ENCODE assay signal across 14 cellular contexts in genomic region chr17:68295086-68295485, GRCh38. TPM values are rescaled to one million over a fixed set of nuclear protein-coding genes. Genes with fewer than 3 reads are reported as not detected.
A peak's percentile ranks its signal among the peaks of the same experiment; 100 is the strongest.
DNase-seq lines count a peak whose midpoint lies in the region; ATAC-seq and TF ChIP-seq lines count a peak whose summit lies in the region.
"Had no signal": no experiment of that assay in that cellular context is flagged by ENCODE, and none has a peak within 500 bp of the region (broad histone marks: within the 10 kb centered on the region; RNA-seq: fewer than 3 reads in every experiment).

No MANE protein-coding gene starts in this region.

- H3K4me3 Mint-ChIP-seq in CD4-positive, alpha-beta T cell, result peak overlapping the region; percentile 70
- no peak overlapping the region for H3K4me3 Mint-ChIP-seq in activated naive CD8-positive, alpha-beta T cell treated with anti-CD3 and anti-CD28 coated beads for 36 hours

- intact Hi-C loops in CD4-positive, alpha-beta T cell (cut with DNase I, micrococcal nuclease), result loop anchor here (5.0 kb wide), 2 partner anchors 52 to 113 kb away; no protein-coding TSS in a partner anchor

- H3K36me3 Mint-ChIP-seq in CD4-positive, alpha-beta T cell (ENCODE audit: low read depth), result peaks cover 13% of the 10 kb centered on the region
- peaks cover 12% of the 10 kb centered on the region for H3K36me3 Mint-ChIP-seq in activated naive CD8-positive, alpha-beta T cell treated with anti-CD3 and anti-CD28 coated beads for 36 hours

- H3K9me3 ChIP-seq in CD4-positive, alpha-beta T cell (ENCODE audit: control insufficient read depth, low read length), result no peaks in the 10 kb centered on the region
- no peaks in the 10 kb centered on the region for H3K9me3 ChIP-seq in HEK293 (ENCODE audit: control insufficient read depth, insufficient read depth, low read depth, low read length)
- H3K9me3 ChIP-seq: sigmoid colon, testis had no signal

- H3K27me3 ChIP-seq in CD4-positive, alpha-beta T cell (ENCODE audit: control insufficient read depth, insufficient read depth, low read length), result no peaks in the 10 kb centered on the region
- H3K27me3 ChIP-seq: testis had no signal

- no peak for DNase-seq in CD4-positive, alpha-beta T cell
- peak; percentile 50 for DNase-seq in activated naive CD8-positive, alpha-beta T cell treated with anti-CD3 and anti-CD28 coated beads for 36 hours
- peak; percentile 58 for DNase-seq in stimulated activated CD4-positive, alpha-beta T cell treated with anti-CD3 and anti-CD28 coated beads, Interleukin-1b, Interleukin-23, amount 100 ng/mL, for 48 hours
- no peak for DNase-seq in NCI-H526 (lab: John Stamatoyannopoulos, UW)
- DNase-seq: DMS79 treated with DMSO at 0.1 percent for 48 hours, NCI-H187, NCI-H524, occipital lobe, sigmoid colon, testis had no signal

- no peak for ATAC-seq in CD4-positive, alpha-beta T cell (ENCODE audit: poor library complexity)
- no peak for ATAC-seq in GM21737 (IDR thresholded peaks at IDR 0.05; ENCODE audit: unreplicated experiment)
- no peak for ATAC-seq in HG03108 (IDR thresholded peaks at IDR 0.05; ENCODE audit: unreplicated experiment)
- ATAC-seq: Panc1 had no signal

- no peaks in the 10 kb centered on the region for H3K27me3 Mint-ChIP-seq in CD4-positive, alpha-beta T cell
- H3K27me3 Mint-ChIP-seq in activated naive CD8-positive, alpha-beta T cell treated with anti-CD3 and anti-CD28 coated beads for 36 hours, result no peaks in the 10 kb centered on the region

- H3K27ac ChIP-seq in CD4-positive, alpha-beta T cell (ENCODE audit: low read depth, low read length), result no peak overlapping the region
- H3K27ac ChIP-seq in HEK293 (ENCODE audit: extremely low read depth, low read depth, low read length), result no peak overlapping the region
- H3K27ac ChIP-seq: sigmoid colon, testis had no signal

- H3K4me3 ChIP-seq in HEK293 (ENCODE audit: low read depth, low read length), result no peak overlapping the region
- H3K4me3 ChIP-seq: sigmoid colon, testis had no signal

- H3K4me1 Mint-ChIP-seq in CD4-positive, alpha-beta T cell (ENCODE audit: low read depth), result peaks cover 78% of the 10 kb centered on the region
- peaks cover 46% of the 10 kb centered on the region for H3K4me1 Mint-ChIP-seq in activated naive CD8-positive, alpha-beta T cell treated with anti-CD3 and anti-CD28 coated beads for 36 hours

- no peaks in the 10 kb centered on the region for H3K9me3 Mint-ChIP-seq in CD4-positive, alpha-beta T cell
- peaks cover 2% of the 10 kb centered on the region for H3K9me3 Mint-ChIP-seq in activated naive CD8-positive, alpha-beta T cell treated with anti-CD3 and anti-CD28 coated beads for 36 hours

- CTCF ChIA-PET in CD4-positive, alpha-beta T cell (lab: Charles Lee), result no interaction called here
- CTCF ChIA-PET in HEK293 (lab: Yijun Ruan, JAX), result no interaction called here

- H3K36me3 ChIP-seq in HEK293 (ENCODE audit: control insufficient read depth in 2 of 2, insufficient read depth in 1 of 2, low read length in 2 of 2), result no peaks in the 10 kb centered on the region
- H3K36me3 ChIP-seq: sigmoid colon had no signal

- peaks cover under 1% of the 10 kb centered on the region; the same call in 1 of the 2 replicates for H3K4me1 ChIP-seq in HEK293 (ENCODE audit: control insufficient read depth, insufficient read depth, low read length)
- H3K4me1 ChIP-seq: testis had no signal

- POLR2A ChIA-PET in CD4-positive, alpha-beta T cell (lab: Charles Lee), result no interaction called here
- POLR2A ChIA-PET in HEK293 (lab: Yijun Ruan, JAX), result no interaction called here

- H3K27ac Mint-ChIP-seq in CD4-positive, alpha-beta T cell, result peak overlapping the region; percentile 78
- H3K27ac Mint-ChIP-seq in activated naive CD8-positive, alpha-beta T cell treated with anti-CD3 and anti-CD28 coated beads for 36 hours, result no peak overlapping the region

- TF ChIP-seq CTCF in CD4-positive, alpha-beta T cell (IDR thresholded peaks at IDR 0.05), result no peak
- TF ChIP-seq CTCF in HEK293 (tag by site-specific recombination; IDR thresholded peaks at IDR 0.05), result no peak

TF ChIP-seq in HEK293, 187 proteins besides CTCF, POLR2A, EP300 and RAD21:
- TF ChIP-seq EGR2 (tag by site-specific recombination; IDR thresholded peaks at IDR 0.05; ENCODE audit: low read depth) (peak; percentile 78), ZFHX2 (tag by site-specific recombination; conservative IDR thresholded peaks at IDR 0.05) (peak; percentile 65), ZNF645 (tag by site-specific recombination; IDR thresholded peaks at IDR 0.05) (no peak)

RNA-seq across cellular contexts. Expression of gene ARSG, which starts 3.8 kb away (rescaled TPM):
- total RNA-seq in CD4-positive, alpha-beta T cell, result 10 to 100 TPM; 13.8 to 16.0 TPM
- total RNA-seq in activated naive CD8-positive, alpha-beta T cell treated with anti-CD3 and anti-CD28 coated beads for 36 hours, result 1 to 10 TPM; 5.0 to 5.2 TPM

RNA-seq across cellular contexts. Expression of gene SLC16A6, which starts 4.2 kb away (rescaled TPM):
- 1 to 10 TPM; 7.7 to 9.5 TPM for total RNA-seq in CD4-positive, alpha-beta T cell
- 1 to 10 TPM; 5.9 to 6.0 TPM for total RNA-seq in activated naive CD8-positive, alpha-beta T cell treated with anti-CD3 and anti-CD28 coated beads for 36 hours

RNA-seq across cellular contexts. Expression of gene AMZ2, which starts 47.2 kb away (rescaled TPM):
- 10 to 100 TPM; 63.0 to 64.9 TPM for total RNA-seq in CD4-positive, alpha-beta T cell
- total RNA-seq in activated naive CD8-positive, alpha-beta T cell treated with anti-CD3 and anti-CD28 coated beads for 36 hours, result 100 to 1,000 TPM; 120 to 134 TPM

Comparison
In these comparisons a context has a peak if more than half of its experiments do, and no peak if none do; other contexts are left out.
1. DNase-seq: peak in activated naive CD8-positive, alpha-beta T cell treated with anti-CD3 and anti-CD28 coated beads for 36 hours (single experiment) and stimulated activated CD4-positive, alpha-beta T cell treated with anti-CD3 and anti-CD28 coated beads, Interleukin-1b, Interleukin-23, amount 100 ng/mL, for 48 hours (single experiment); none in CD4-positive, alpha-beta T cell (0 of 10) and NCI-H526 (0 of 2).